In genomic region chr9:137198748-137199276, GRCh38 we compare ENCODE assay signal across 11 cellular contexts. TPM values are rescaled to one million over a fixed set of nuclear protein-coding genes. Genes with fewer than 3 reads are reported as not detected.
DNase-seq lines count a peak whose midpoint lies in the region; ATAC-seq and TF ChIP-seq lines count a peak whose summit lies in the region.
"Had no signal": no experiment of that assay in that cellular context is flagged by ENCODE, and none has a peak within 500 bp of the region (broad histone marks: within the 10 kb centered on the region; RNA-seq: fewer than 3 reads in every experiment).

No MANE protein-coding gene starts in this region.

- H3K27ac ChIP-seq in DOHH2 (ENCODE audit: low read depth, low read length) (no peak overlapping the region), Peyer's patch (peak overlapping the region in 3 of 4 donors; percentile 85 to 98 (median 92)), esophagus (ENCODE audit: low read depth in 2 of 2, low read length in 1 of 2) (peak overlapping the region; percentile 55 to 63), rectal smooth muscle tissue (ENCODE audit: low read depth, low read length) (no peak overlapping the region)
- H3K27ac ChIP-seq: cardiac muscle cell had no signal

- H3K4me3 ChIP-seq in DOHH2 (ENCODE audit: low read length) (no peak overlapping the region; the same call in 1 of the 2 replicates), Peyer's patch (peak overlapping the region; percentile 43 to 96 (median 83)), esophagus (ENCODE audit: low read depth in 1 of 2, low read length in 2 of 2) (peak overlapping the region; percentile 45 to 75), rectal smooth muscle tissue (ENCODE audit: low read length) (peak overlapping the region; percentile 52)

- H3K4me1 ChIP-seq in DOHH2 (ENCODE audit: control insufficient read depth, low read length) (peaks cover 48% of the 10 kb centered on the region), Peyer's patch (peaks cover 0 to 68% (median 15%) of the 10 kb centered on the region in 4 donors), esophagus (ENCODE audit: control insufficient read depth in 2 of 2, insufficient read depth in 2 of 2, low read length in 1 of 2) (peaks cover 29 to 51% of the 10 kb centered on the region in 2 donors), rectal smooth muscle tissue (ENCODE audit: control insufficient read depth, insufficient read depth, low read length) (peaks cover 13% of the 10 kb centered on the region)

- H3F3A ChIP-seq in DOHH2 (ENCODE audit: control insufficient read depth, insufficient read depth) = peaks cover 6% of the 10 kb centered on the region

- H3K36me3 ChIP-seq in DOHH2 (ENCODE audit: control insufficient read depth, low read length) (peaks cover under 1% of the 10 kb centered on the region), Peyer's patch (no peaks in the 10 kb centered on the region), esophagus (ENCODE audit: control insufficient read depth in 2 of 2, insufficient read depth in 2 of 2, low read length in 1 of 2) (no peaks in the 10 kb centered on the region), rectal smooth muscle tissue (ENCODE audit: control insufficient read depth, insufficient read depth, low read length) (no peaks in the 10 kb centered on the region)
- H3K36me3 ChIP-seq: cardiac muscle cell had no signal

- in situ Hi-C loops in GM13977 (cut with MboI; ENCODE audit: low pct_unique_long_range_greater_than_20kb, low sequenced_read_pairs, unreplicated experiment) = no loop called here

- ATAC-seq in HG02981 (IDR thresholded peaks at IDR 0.05; ENCODE audit: unreplicated experiment) = no peak
- ATAC-seq: left cardiac atrium had no signal

- TF ChIP-seq CTCF in DOHH2 (IDR thresholded peaks at IDR 0.05; ENCODE audit: low read depth, low read length, poor library complexity, severe bottlenecking) (no peak), Peyer's patch (IDR thresholded peaks at IDR 0.05) (no peak), GM13977 (IDR thresholded peaks at IDR 0.05; ENCODE audit: extremely low read depth, insufficient read depth, missing control alignments) (no peak)

- H4K20me1 ChIP-seq in DOHH2 (ENCODE audit: control insufficient read depth, insufficient read depth, low read depth, low read length) = peaks cover 3% of the 10 kb centered on the region; the same call in 1 of the 2 replicates

- H3K4me2 ChIP-seq in DOHH2 (ENCODE audit: low read length) = peak overlapping the region; percentile 40

- H3K79me2 ChIP-seq in DOHH2 (ENCODE audit: control insufficient read depth, low read length) = peaks cover 51% of the 10 kb centered on the region

- no peaks in the 10 kb centered on the region for H3K9me3 ChIP-seq in DOHH2 (ENCODE audit: control insufficient read depth, insufficient read depth, low read length)
- no peaks in the 10 kb centered on the region for H3K9me3 ChIP-seq in Peyer's patch
- H3K9me3 ChIP-seq in esophagus (ENCODE audit: control insufficient read depth in 2 of 2, insufficient read depth in 1 of 2, low read depth in 1 of 2, low read length in 1 of 2) = no peaks in the 10 kb centered on the region

- DNase-seq in Peyer's patch (peak in 1 of 3 donors; percentile 70), NCI-H187 (lab: John Stamatoyannopoulos, UW) (no peak), GM13977 (ENCODE audit: low spot score) (no peak), NCI-H774 (lab: John Stamatoyannopoulos, UW) (no peak)
- DNase-seq: left cardiac atrium, NCI-H2081 treated with DMSO at 0.1 percent for 48 hours had no signal

- H3K9ac ChIP-seq in rectal smooth muscle tissue (ENCODE audit: low read length) = no peak overlapping the region

- H3K27me3 ChIP-seq in DOHH2 (ENCODE audit: control insufficient read depth, low read length) (no peaks in the 10 kb centered on the region), Peyer's patch (no peaks in the 10 kb centered on the region), esophagus (ENCODE audit: control insufficient read depth in 1 of 2, insufficient read depth in 2 of 2, low read length in 2 of 2) (no peaks in the 10 kb centered on the region), rectal smooth muscle tissue (ENCODE audit: control insufficient read depth, insufficient read depth, low read length) (no peaks in the 10 kb centered on the region)
- H3K27me3 ChIP-seq: cardiac muscle cell had no signal

- no peaks in the 10 kb centered on the region for H3K9me2 ChIP-seq in DOHH2 (replicated peaks; ENCODE audit: control insufficient read depth, low read length)

- WGBS in esophagus, 2 donors = 63 to 71% methylated on average over 15 of the region's 15 CpGs

- no peak for TF ChIP-seq POLR2A in Peyer's patch (IDR thresholded peaks at IDR 0.05)

RNA-seq across cellular contexts. Expression of gene TPRN, which starts 1.7 kb away (rescaled TPM):
- total RNA-seq in Peyer's patch = 100 to 1,000 TPM in 3 of 4 donors, 10 to 100 TPM in 1; 28.1 to 167 (median 130) TPM
- 10 to 100 TPM; 12.8 to 19.9 TPM for polyA plus RNA-seq in esophagus

RNA-seq across cellular contexts. Expression of gene TMEM203, which starts 6.6 kb away (rescaled TPM):
- 10 to 100 TPM; 11.6 to 33.5 (median 27.6) TPM for total RNA-seq in Peyer's patch
- 10 to 100 TPM; 21.6 to 27.5 TPM for polyA plus RNA-seq in esophagus

RNA-seq across cellular contexts. Expression of gene NDOR1, which starts 6.7 kb away (rescaled TPM):
- total RNA-seq in Peyer's patch = 10 to 100 TPM; 16.3 to 39.2 (median 25.1) TPM
- polyA plus RNA-seq in esophagus = 10 to 100 TPM in 1 of 2 donors, 1 to 10 TPM in 1; 5.7 to 12.2 TPM

RNA-seq across cellular contexts. Expression of gene SSNA1, which starts 10.3 kb away (rescaled TPM):
- 10 to 100 TPM; 58.6 to 82.0 (median 71.6) TPM for total RNA-seq in Peyer's patch
- polyA plus RNA-seq in esophagus = 100 to 1,000 TPM; 104 TPM

RNA-seq across cellular contexts. Expression of gene ANAPC2, which starts 10.5 kb away (rescaled TPM):
- total RNA-seq in Peyer's patch = 100 to 1,000 TPM in 2 of 4 donors, 10 to 100 TPM in 2; 37.7 to 118 (median 78.7) TPM
- 10 to 100 TPM; 27.7 to 47.3 TPM for polyA plus RNA-seq in esophagus

Comparison
In these comparisons a context has a peak if more than half of its experiments do, and no peak if none do; other contexts are left out.
1. H3K27ac ChIP-seq: peak in Peyer's patch (3 of 4) and esophagus (2 of 2); none in DOHH2 (single experiment) and rectal smooth muscle tissue (single experiment).